ENCODE assay signal across 1 cellular context in the genomic region with DNA sequence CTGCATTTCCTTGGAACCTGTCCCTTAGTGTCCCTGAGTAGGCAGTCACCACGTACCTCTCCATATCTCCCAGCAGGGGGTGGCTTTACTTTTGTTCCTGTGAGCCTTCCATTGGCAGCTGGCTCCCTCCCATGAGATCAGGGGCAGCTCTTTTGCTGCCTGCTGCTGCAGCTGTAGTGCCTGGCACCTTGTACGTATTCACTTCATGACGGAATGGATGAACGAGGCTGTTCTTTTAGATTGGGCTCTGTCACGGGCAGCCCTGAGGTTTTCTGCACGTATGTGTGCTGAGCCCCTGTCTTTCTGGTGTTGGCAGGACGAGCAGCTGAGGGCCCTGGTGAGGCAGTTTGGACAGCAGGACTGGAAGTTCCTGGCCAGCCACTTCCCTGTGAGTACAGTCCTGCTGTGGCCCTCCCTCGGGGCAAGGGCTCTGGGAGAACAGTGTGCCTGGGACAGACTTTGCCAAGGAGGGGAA.
TF ChIP-seq lines count a peak whose summit lies in the region.

No MANE protein-coding gene starts in this region.

TF ChIP-seq in GM12878, 131 proteins besides CTCF, POLR2A, EP300 and RAD21:
- TF ChIP-seq TCF3 (IDR thresholded peaks at IDR 0.05; ENCODE audit: borderline replicate concordance, insufficient read depth, low read depth, low read length) (peak; percentile 19; the same call in 1 of the 2 replicates), POLR2AphosphoS5 (IDR thresholded peaks at IDR 0.05; ENCODE audit: low read length) (peak; percentile 36; the same call in 1 of the 2 replicates)
- TF ChIP-seq, protein P1, sequence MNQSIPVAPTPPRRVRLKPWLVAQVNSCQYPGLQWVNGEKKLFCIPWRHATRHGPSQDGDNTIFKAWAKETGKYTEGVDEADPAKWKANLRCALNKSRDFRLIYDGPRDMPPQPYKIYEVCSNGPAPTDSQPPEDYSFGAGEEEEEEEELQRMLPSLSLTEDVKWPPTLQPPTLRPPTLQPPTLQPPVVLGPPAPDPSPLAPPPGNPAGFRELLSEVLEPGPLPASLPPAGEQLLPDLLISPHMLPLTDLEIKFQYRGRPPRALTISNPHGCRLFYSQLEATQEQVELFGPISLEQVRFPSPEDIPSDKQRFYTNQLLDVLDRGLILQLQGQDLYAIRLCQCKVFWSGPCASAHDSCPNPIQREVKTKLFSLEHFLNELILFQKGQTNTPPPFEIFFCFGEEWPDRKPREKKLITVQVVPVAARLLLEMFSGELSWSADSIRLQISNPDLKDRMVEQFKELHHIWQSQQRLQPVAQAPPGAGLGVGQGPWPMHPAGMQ (IDR thresholded peaks at IDR 0.05; ENCODE audit: borderline replicate concordance) = no peak
TF ChIP-seq in GM12878: peak in this region for 2.
